1 cellular context compared by ENCODE assay signal in genomic region chr12:56158926-56159461, GRCh38.
A peak's percentile ranks its signal among the peaks of the same experiment; 100 is the strongest.
TF ChIP-seq lines count a peak whose summit lies in the region.

No MANE protein-coding gene starts in this region.

TF ChIP-seq in GM23338, 12 proteins besides CTCF, POLR2A, EP300 and RAD21 (continued from another document):
- 0 out of 2 replicates have a peak, but pooled peaks have one; percentile 20 for TF ChIP-seq ETS1 (IDR thresholded peaks at IDR 0.05)
